Comparison of ENCODE assay signal across 1 cellular context in genomic region chr20:63033635-63034510, GRCh38.
TF ChIP-seq lines count a peak whose summit lies in the region.

No MANE protein-coding gene starts in this region.

TF ChIP-seq in H1, 55 proteins besides CTCF, POLR2A, EP300 and RAD21 (continued from another document):
- TF ChIP-seq CHD7 (IDR thresholded peaks at IDR 0.05; ENCODE audit: insufficient replicate concordance, low read length), result no peak
- no peak for TF ChIP-seq CBX8 (IDR thresholded peaks at IDR 0.05; ENCODE audit: borderline replicate concordance, low read depth, low read length)
- no peak for TF ChIP-seq TEAD4 (IDR thresholded peaks at IDR 0.05; ENCODE audit: low read depth, low read length)
- TF ChIP-seq KDM1A (IDR thresholded peaks at IDR 0.05; ENCODE audit: borderline replicate concordance, low read length), result no peak
TF ChIP-seq in H1: peak in this region for 0.
